ENCODE assay signal across 9 cellular contexts in genomic region chr1:150233359-150234308, GRCh38. TPM values are rescaled to one million over a fixed set of nuclear protein-coding genes. Genes with fewer than 3 reads are reported as not detected.
DNase-seq lines count a peak whose midpoint lies in the region; ATAC-seq and TF ChIP-seq lines count a peak whose summit lies in the region.
"Had no signal": no experiment of that assay in that cellular context is flagged by ENCODE, and none has a peak within 500 bp of the region (broad histone marks: within the 10 kb centered on the region; RNA-seq: fewer than 3 reads in every experiment).

No MANE protein-coding gene starts in this region.

- peak; percentile 22 for ATAC-seq in left colon
- ATAC-seq in GM18867 (IDR thresholded peaks at IDR 0.05; ENCODE audit: unreplicated experiment): no peak

- no peaks in the 10 kb centered on the region for H3K27me3 ChIP-seq in GM06990 (replicated peaks; ENCODE audit: control insufficient read depth, insufficient read depth, low read length)

- H3K36me3 ChIP-seq in GM06990 (ENCODE audit: control insufficient read depth, insufficient read depth, low read length): peaks cover 1% of the 10 kb centered on the region; the same call in 1 of the 2 replicates

- peak overlapping the region; percentile 10 for H3K27ac ChIP-seq in angular gyrus (ENCODE audit: low read depth, low read length)

- DNase-seq in GM06990 (ENCODE audit: extremely low read depth, insufficient read length) (no peak), NCI-H526 treated with DMSO at 0.1 percent for 48 hours (lab: John Stamatoyannopoulos, UW) (peak; percentile 52), left colon (no peak), RPMI8226 (no peak), DMS153 (lab: John Stamatoyannopoulos, UW) (no peak)
- peak; percentile 47 for DNase-seq in stimulated activated CD8-positive, alpha-beta memory T cell treated with anti-CD3 and anti-CD28 coated beads, Interleukin-4, amount 100 ng/mL, for 24 hours (ENCODE audit: low read depth)

- peak overlapping the region; percentile 92 for H3K4me3 ChIP-seq in GM06990 (replicated peaks; ENCODE audit: low read depth, low read length)

- TF ChIP-seq CTCF in GM06990 (IDR thresholded peaks at IDR 0.05; ENCODE audit: insufficient read depth, low read length, poor library complexity, severe bottlenecking): no peak

- intact Hi-C loops in left colon (cut with DNase I, micrococcal nuclease): no loop called here

RNA-seq across cellular contexts. Expression of gene ANP32E, which starts 2.3 kb away (rescaled TPM):
- 10 to 100 TPM; 10.5 to 13.6 TPM for total RNA-seq in left colon

RNA-seq across cellular contexts. Expression of gene CA14, which starts 23.9 kb away (rescaled TPM):
- total RNA-seq in left colon: under 1 TPM; 0.28 to 0.34 TPM
- total RNA-seq: activated CD8-positive, alpha-beta memory T cell treated with anti-CD3 and anti-CD28 coated beads for 36 hours had no signal

RNA-seq across cellular contexts. Expression of gene APH1A, which starts 35.2 kb away (rescaled TPM):
- total RNA-seq in left colon: 100 to 1,000 TPM; 194 to 199 TPM

RNA-seq across cellular contexts. Expression of gene C1orf54, which starts 39.0 kb away (rescaled TPM):
- 10 to 100 TPM in 1 of 2 donors, 1 to 10 TPM in 1; 4.5 to 11.5 TPM for total RNA-seq in left colon

RNA-seq across cellular contexts. Expression of gene CIART, which starts 48.7 kb away (rescaled TPM):
- 1 to 10 TPM in 1 of 2 donors, under 1 TPM in 1; 0.95 to 1.3 TPM for total RNA-seq in left colon

Comparison
In these comparisons a context has a peak if more than half of its experiments do, and no peak if none do; other contexts are left out.
1. DNase-seq: peak in NCI-H526 treated with DMSO at 0.1 percent for 48 hours (single experiment) and stimulated activated CD8-positive, alpha-beta memory T cell treated with anti-CD3 and anti-CD28 coated beads, Interleukin-4, amount 100 ng/mL, for 24 hours (single experiment); none in GM06990 (single experiment), left colon (0 of 2), RPMI8226 (single experiment) and DMS153 (single experiment).